In genomic region chr18:48996901-48997463, GRCh38 we compare ENCODE assay signal across 8 cellular contexts. TPM values are rescaled to one million over a fixed set of nuclear protein-coding genes. Genes with fewer than 3 reads are reported as not detected.
A peak's percentile ranks its signal among the peaks of the same experiment; 100 is the strongest.
DNase-seq lines count a peak whose midpoint lies in the region; ATAC-seq, FAIRE-seq and TF ChIP-seq lines count a peak whose summit lies in the region.

No MANE protein-coding gene starts in this region.

- no TSS peak for BruUV-seq in K562 (replicated peaks; lab: Mats Ljungman, UMichigan)

- FAIRE-seq in K562 (lab: Jason Lieb, UNC) = no peak

- CTCF ChIA-PET in K562 (lab: Yijun Ruan, JAX; ENCODE audit: low intra/inter-chr PET ratio) = no interaction called here

- WGBS in K562 (ENCODE audit: insufficient coverage, low coverage, missing lambda C conversion rate) = 53% methylated on average over 6 of the region's 8 CpGs

- H4K20me1 ChIP-seq in K562 (replicated peaks; ENCODE audit: control insufficient read depth, insufficient read depth, low read length) = no peaks in the 10 kb centered on the region

- H3K27ac ChIP-seq in K562 (ENCODE audit: extremely low read depth, low read depth, low read length) (no peak overlapping the region), left lung (peak overlapping the region; percentile 21 to 26)

- POLR2A ChIA-PET in K562 (lab: Yijun Ruan, JAX) = interaction anchor here (0.6 kb wide), 1 partner anchor 107 kb away, joined by 3 read pairs; no protein-coding TSS in a partner anchor

- in situ Hi-C loops in K562 (cut with MboI) = no loop called here

- no peaks in the 10 kb centered on the region; a peak in 2 of 5 replicates for H3K27me3 ChIP-seq in K562 (ENCODE audit: control insufficient read depth in 2 of 2, insufficient read depth in 2 of 2, low read length in 2 of 2)
- H3K27me3 ChIP-seq in left lung = no peaks in the 10 kb centered on the region

- H3K4me1 ChIP-seq in K562 (replicated peaks in 1 of 2; ENCODE audit: control insufficient read depth in 2 of 2, insufficient read depth in 2 of 2, low read length in 2 of 2) (peaks cover 9 to 24% of the 10 kb centered on the region in 2 experiments; a peak in 4 of 5 replicates), left lung (peaks cover 24 to 44% of the 10 kb centered on the region in 2 donors)

- no peak for ATAC-seq in K562
- ATAC-seq in left lung = peak; percentile 48
- no peak for ATAC-seq in GM21717 (IDR thresholded peaks at IDR 0.05; ENCODE audit: unreplicated experiment)
- ATAC-seq in HG03457 (IDR thresholded peaks at IDR 0.05; ENCODE audit: unreplicated experiment) = no peak
- no peak for ATAC-seq in GM18511 (IDR thresholded peaks at IDR 0.05; ENCODE audit: unreplicated experiment)

- H3K4me3 ChIP-seq in K562 (no peak overlapping the region), left lung (no peak overlapping the region)

- TF ChIP-seq EP300 in K562 (IDR thresholded peaks at IDR 0.05; ENCODE audit: low read length) = no peak

- TF ChIP-seq CTCF in K562 (IDR thresholded peaks at IDR 0.05 in 2 of 3, conservative IDR thresholded peaks at IDR 0.05 in 1 of 3; ENCODE audit: insufficient read depth in 2 of 3, low read depth in 1 of 3, low read length in 3 of 3) (no peak), left lung (IDR thresholded peaks at IDR 0.05) (no peak)

- peak; percentile 70 for DNase-seq in AG20443 (ENCODE audit: low spot score)
- DNase-seq in HT-29 (ENCODE audit: low spot score) = peak; percentile 88
- no peak for DNase-seq in K562 (ENCODE audit: extremely low read depth in 1 of 4, low spot score in 3 of 4)
- DNase-seq in left lung = peak in 1 of 2 donors; percentile 50
- DNase-seq in iPS-NIHi7 (ENCODE audit: extremely low spot score) = no peak

- H3K4me2 ChIP-seq in K562 (ENCODE audit: insufficient read depth, low read length) = no peak overlapping the region

- no peak for TF ChIP-seq RAD21 in K562 (CRISPR knock-in tag; conservative IDR thresholded peaks at IDR 0.05 in 1 of 2, IDR thresholded peaks at IDR 0.05 in 1 of 2)

- H3K9me1 ChIP-seq in K562 (ENCODE audit: control insufficient read depth, insufficient read depth, low read length) = no peaks in the 10 kb centered on the region

- no peak overlapping the region for H2AFZ ChIP-seq in K562 (ENCODE audit: low read depth, low read length)

- H3K79me2 ChIP-seq in K562 (ENCODE audit: control insufficient read depth, insufficient read depth, low read length) = no peaks in the 10 kb centered on the region

- H3K9me3 ChIP-seq in K562 (replicated peaks; ENCODE audit: control insufficient read depth, insufficient read depth, low read depth, low read length) (no peaks in the 10 kb centered on the region), left lung (no peaks in the 10 kb centered on the region)

- no peaks in the 10 kb centered on the region for H3K36me3 ChIP-seq in K562 (ENCODE audit: control insufficient read depth, insufficient read depth, low read length)
- H3K36me3 ChIP-seq in left lung = no peaks in the 10 kb centered on the region

- intact Hi-C loops in K562 (cut with micrococcal nuclease) = no loop called here
- intact Hi-C loops in left lung (cut with DNase I) = no loop called here

- no peak for TF ChIP-seq POLR2A in K562 (conservative IDR thresholded peaks at IDR 0.05)

- H3K9ac ChIP-seq in K562 (ENCODE audit: insufficient read depth in 1 of 2, low read depth in 2 of 2, low read length in 2 of 2) = no peak overlapping the region

TF ChIP-seq in K562, 482 proteins besides CTCF, POLR2A, EP300 and RAD21:
- TF ChIP-seq KDM2B (CRISPR knock-in tag; IDR thresholded peaks at IDR 0.05) = no peak
- TF ChIP-seq DDX20 (tag; IDR thresholded peaks at IDR 0.05; ENCODE audit: low read depth) = no peak
- peak; percentile 79; the same call in 1 of the 2 replicates for TF ChIP-seq ATF7 (IDR thresholded peaks at IDR 0.05)
- TF ChIP-seq ERF (CRISPR knock-in tag; IDR thresholded peaks at IDR 0.05) = no peak
- TF ChIP-seq SRSF7 (optimal IDR thresholded peaks at IDR 0.05; ENCODE audit: low read depth, low read length) = no peak
- TF ChIP-seq ATF3 (IDR thresholded peaks at IDR 0.05) = peak; percentile 52; the same call in 1 of the 2 replicates
- no peak for TF ChIP-seq ATF3 (CRISPR knock-in tag; conservative IDR thresholded peaks at IDR 0.05)

RNA-seq across cellular contexts. Expression of gene SMAD7, which starts 46.2 kb away (rescaled TPM):
- total RNA-seq in HT-29 (2014; rRNA removed; shearing (Covaris generic)) = 70.8 and 72.3 TPM in 2 replicates
- 2.6 and 6.2 TPM in 2 replicates for total RNA-seq in K562 (2011; cell fraction: chromatin; rRNA removed; ENCODE audit: low replicate concordance)
- 3.9 and 7.0 TPM in 2 replicates for total RNA-seq in K562 (2011; cell fraction: nucleolus; rRNA removed)
- total RNA-seq in K562 (2011; cell fraction: nucleoplasm; rRNA removed) = 3.3 and 4.1 TPM in 2 replicates
- total RNA-seq in K562 (2014; rRNA removed) = 2.9 and 3.0 TPM in 2 replicates
- 1.1 and 1.3 TPM in 2 replicates for total RNA-seq in K562 (2014; rRNA removed; fragmentation: Illumina TruSeq; extraction: Trizol)
- 0.90 and 0.94 TPM in 2 replicates for total RNA-seq in K562 (2015; rRNA removed; fragmentation: Illumina TruSeq; extraction: Trizol)
- total RNA-seq in K562 (2021) = 2.1 and 2.5 TPM in 2 replicates
- polyA plus RNA-seq in K562 (2011; rRNA removed) = 1.8 TPM in 2 replicates
- polyA plus RNA-seq in K562 (2011; cell fraction: cytosol; rRNA removed) = 3.3 and 3.7 TPM in 2 replicates
- 4.6 and 5.7 TPM in 2 replicates for polyA plus RNA-seq in K562 (2011; cell fraction: nucleus; rRNA removed)
- polyA plus RNA-seq in K562 (2012) = 1.7 and 4.1 TPM in 2 replicates
- polyA plus RNA-seq in K562 (2014; fragmentation: Illumina TruSeq; extraction: Trizol) = 1.4 and 1.6 TPM in 2 replicates
- polyA plus RNA-seq in K562 (2014; fragmentation: Nextera tagmentation; extraction: Ambion mirVana) = under 1 TPM; 0.13 to 0.23 TPM
- polyA plus RNA-seq in K562 (2014; rRNA removed) = 1.8 and 2.9 TPM in 2 replicates
- 3.4 and 3.7 TPM in 2 replicates for polyA minus RNA-seq in K562 (2011; rRNA and poly(A)+ RNA removed)
- 2.0 and 4.6 TPM in 2 replicates for polyA minus RNA-seq in K562 (2011; cell fraction: cytosol; rRNA and poly(A)+ RNA removed)
- 3.8 and 4.7 TPM in 2 replicates for polyA minus RNA-seq in K562 (2011; cell fraction: nucleus; rRNA and poly(A)+ RNA removed)
- 10 to 100 TPM; 43.3 to 46.3 TPM for total RNA-seq in left lung

Comparison
In these comparisons a context has a peak if more than half of its experiments do, and no peak if none do; other contexts are left out.
1. DNase-seq: peak in AG20443 (single experiment) and HT-29 (single experiment); none in K562 (0 of 4) and iPS-NIHi7 (single experiment).